In genomic region chr1:66243548-66244130, GRCh38 we compare ENCODE assay signal across 9 cellular contexts.
DNase-seq lines count a peak whose midpoint lies in the region; ATAC-seq and TF ChIP-seq lines count a peak whose summit lies in the region.
"Had no signal": no experiment of that assay in that cellular context is flagged by ENCODE, and none has a peak within 500 bp of the region (broad histone marks: within the 10 kb centered on the region; RNA-seq: fewer than 3 reads in every experiment).

No MANE protein-coding gene starts in this region.

- H3K27me3 ChIP-seq in esophagus muscularis mucosa (no peaks in the 10 kb centered on the region), uterus (no peaks in the 10 kb centered on the region), psoas muscle (ENCODE audit: insufficient read depth in 3 of 3, low read length in 2 of 3) (no peaks in the 10 kb centered on the region)

- peak; percentile 49 for ATAC-seq in GM18519 (IDR thresholded peaks at IDR 0.05; ENCODE audit: low FRiP score, unreplicated experiment)
- peak; percentile 52 for ATAC-seq in GM21447 (IDR thresholded peaks at IDR 0.05; ENCODE audit: unreplicated experiment)
- ATAC-seq in psoas muscle, result no peak

- TF ChIP-seq EP300 in esophagus muscularis mucosa (IDR thresholded peaks at IDR 0.05), result no peak

- H3K27ac ChIP-seq in SK-N-MC (peak overlapping the region; percentile 65), esophagus muscularis mucosa (replicated peaks in 1 of 4) (no peak overlapping the region), uterus (no peak overlapping the region), psoas muscle (no peak overlapping the region)

- H3K4me3 ChIP-seq in SK-N-MC, result peak overlapping the region; percentile 26; the same call in 1 of the 2 replicates
- no peak overlapping the region for H3K4me3 ChIP-seq in esophagus muscularis mucosa
- H3K4me3 ChIP-seq in uterus, result no peak overlapping the region
- no peak overlapping the region for H3K4me3 ChIP-seq in psoas muscle
- H3K4me3 ChIP-seq: lung had no signal

- intact Hi-C loops in esophagus muscularis mucosa (cut with DNase I), result no loop called here
- intact Hi-C loops in uterus (cut with DNase I; ENCODE audit: low total_unique reads), result no loop called here
- intact Hi-C loops in psoas muscle (cut with DNase I), result loop anchor here (2.0 to 10.0 kb wide), 3 partner anchors 75 to 481 kb away; no protein-coding TSS in a partner anchor

- no peaks in the 10 kb centered on the region for H3K36me3 ChIP-seq in SK-N-MC (ENCODE audit: insufficient read depth, low read length)
- no peaks in the 10 kb centered on the region for H3K36me3 ChIP-seq in esophagus muscularis mucosa
- no peaks in the 10 kb centered on the region for H3K36me3 ChIP-seq in uterus
- no peaks in the 10 kb centered on the region for H3K36me3 ChIP-seq in psoas muscle (ENCODE audit: insufficient read depth in 1 of 2, low read depth in 1 of 2)

- TF ChIP-seq CTCF in esophagus muscularis mucosa (IDR thresholded peaks at IDR 0.05) (no peak), uterus (IDR thresholded peaks at IDR 0.05) (no peak), psoas muscle (IDR thresholded peaks at IDR 0.05) (no peak)

- WGBS in esophagus muscularis mucosa, result 75% methylated on average over 2 of the region's 2 CpGs
- 68 to 81% (median 77%) methylated on average over 2 of the region's 2 CpGs for WGBS in psoas muscle, 3 donors

- DNase-seq in SK-N-MC (ENCODE audit: low read depth, low spot score) (no peak), islet precursor cell (peak; percentile 57), esophagus muscularis mucosa (ENCODE audit: extremely low spot score) (no peak), uterus (no peak), psoas muscle (no peak)
- DNase-seq: RPMI8226 had no signal

- H3K4me1 ChIP-seq in esophagus muscularis mucosa, result peaks cover 0 to 18% (median 2%) of the 10 kb centered on the region in 4 donors
- H3K4me1 ChIP-seq in uterus, result no peaks in the 10 kb centered on the region
- no peaks in the 10 kb centered on the region for H3K4me1 ChIP-seq in psoas muscle

- TF ChIP-seq POLR2A in esophagus muscularis mucosa (IDR thresholded peaks at IDR 0.05; ENCODE audit: low read depth) (no peak), uterus (IDR thresholded peaks at IDR 0.05) (no peak)

- H3K9ac ChIP-seq in SK-N-MC (ENCODE audit: insufficient read length), result no peak overlapping the region

- H3K9me3 ChIP-seq in SK-N-MC (ENCODE audit: low read depth, low read length) (no peaks in the 10 kb centered on the region), esophagus muscularis mucosa (no peaks in the 10 kb centered on the region), uterus (no peaks in the 10 kb centered on the region), psoas muscle (no peaks in the 10 kb centered on the region)

Comparison
In these comparisons a context has a peak if more than half of its experiments do, and no peak if none do; other contexts are left out.
1. ATAC-seq: peak in GM18519 (single experiment) and GM21447 (single experiment); none in psoas muscle (0 of 4).
2. intact Hi-C loops: an anchor here in psoas muscle (2.0 to 10.0 kb wide); none called in esophagus muscularis mucosa and uterus.